7 cellular contexts compared by ENCODE assay signal in the genomic region with DNA sequence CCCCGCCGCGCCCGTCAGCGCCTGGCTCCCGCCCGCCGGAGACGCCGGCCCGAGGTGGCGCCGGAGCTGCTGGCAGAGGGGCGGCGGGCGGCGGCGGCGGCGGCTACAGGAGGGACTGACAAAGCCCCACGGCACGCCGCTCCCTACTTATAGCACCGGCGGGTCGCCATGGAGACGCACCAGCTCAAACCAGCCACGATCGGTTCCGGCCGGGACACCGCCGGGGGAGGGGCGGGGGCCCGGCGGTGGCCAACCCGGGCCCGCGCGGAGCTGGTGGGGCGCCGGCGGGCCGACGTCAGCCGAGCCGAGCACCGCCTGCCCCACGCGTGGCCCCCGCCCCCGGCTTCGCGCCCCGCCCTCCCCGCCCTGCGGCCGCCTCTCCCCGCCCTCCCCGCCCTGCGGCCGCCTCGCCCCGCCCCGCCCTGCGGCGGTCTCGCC. TPM values are rescaled to one million over a fixed set of nuclear protein-coding genes. Genes with fewer than 3 reads are reported as not detected.
DNase-seq lines count a peak whose midpoint lies in the region; ATAC-seq, FAIRE-seq and TF ChIP-seq lines count a peak whose summit lies in the region.

TSS of gene ODC1 (minus strand) at position 120 of the 438 bp plus-strand sequence. CDS start 3,295 bp downstream, outside the sequence.

- H3K27me3 Mint-ChIP-seq in astrocyte (ENCODE audit: low read depth, unreplicated experiment), result peaks cover 6% of the 10 kb centered on the region

- H3K36me3 ChIP-seq in astrocyte (ENCODE audit: insufficient read depth, low read length) (peaks cover 16% of the 10 kb centered on the region), hepatocyte (replicated peaks; ENCODE audit: insufficient read depth, low read depth) (no peaks in the 10 kb centered on the region), sigmoid colon (peaks cover 0 to 20% (median 9%) of the 10 kb centered on the region in 4 donors)

- peak within 1 kb of the TSS; percentile 87 for H3K27ac Mint-ChIP-seq in astrocyte (ENCODE audit: unreplicated experiment)

- H3K9me3 Mint-ChIP-seq in astrocyte (ENCODE audit: unreplicated experiment), result no peaks in the 10 kb centered on the region

- H2AFZ ChIP-seq in astrocyte (ENCODE audit: low read depth, low read length) (peak within 1 kb of the TSS; percentile 96), hepatocyte (peak within 1 kb of the TSS; percentile 90)

- H3K4me1 ChIP-seq in astrocyte (ENCODE audit: insufficient read depth, low read length) (peaks cover 23% of the 10 kb centered on the region), hepatocyte (ENCODE audit: insufficient read depth) (peaks cover 11% of the 10 kb centered on the region), sigmoid colon (peaks cover 0 to 54% (median 35%) of the 10 kb centered on the region in 4 donors)

- peak; percentile 79 for ATAC-seq in GM18511 (IDR thresholded peaks at IDR 0.05; ENCODE audit: unreplicated experiment)
- peak; percentile 62 for ATAC-seq in HG03025 (IDR thresholded peaks at IDR 0.05; ENCODE audit: low FRiP score, unreplicated experiment)

- H3K4me2 ChIP-seq in astrocyte (ENCODE audit: low read length) (peak within 1 kb of the TSS; percentile 96), hepatocyte (peak within 1 kb of the TSS; percentile 99)

- H3K4me1 Mint-ChIP-seq in astrocyte (ENCODE audit: low read depth, unreplicated experiment), result peaks cover 2% of the 10 kb centered on the region

- H3K4me3 ChIP-seq in astrocyte (ENCODE audit: insufficient read depth, low read depth, low read length), result peak within 1 kb of the TSS; percentile 84
- H3K4me3 ChIP-seq in hepatocyte, result peak within 1 kb of the TSS; percentile 72
- peak within 1 kb of the TSS; percentile 61 to 71 (median 68) for H3K4me3 ChIP-seq in sigmoid colon

- peaks cover 50% of the 10 kb centered on the region for H3K79me2 ChIP-seq in astrocyte (ENCODE audit: insufficient read depth, low read length)
- peaks cover 35% of the 10 kb centered on the region for H3K79me2 ChIP-seq in hepatocyte

- no peak for TF ChIP-seq POLR2A in sigmoid colon (IDR thresholded peaks at IDR 0.05)

- FAIRE-seq in astrocyte (lab: Jason Lieb, UNC), result no peak

- intact Hi-C loops in sigmoid colon (cut with DNase I), result loop anchor here (5.0 kb wide), 5 partner anchors 41 to 471 kb away; partner anchors contain the start of genes HPCAL1 and PDIA6

- H3K27me3 ChIP-seq in astrocyte (ENCODE audit: insufficient read depth, low read length) (no peaks in the 10 kb centered on the region), hepatocyte (no peaks in the 10 kb centered on the region), sigmoid colon (no peaks in the 10 kb centered on the region)

- H3K4me3 Mint-ChIP-seq in astrocyte (ENCODE audit: unreplicated experiment), result peak within 1 kb of the TSS; percentile 91

- no peaks in the 10 kb centered on the region for H3K9me3 ChIP-seq in astrocyte (ENCODE audit: insufficient read depth, low read depth, low read length)
- no peaks in the 10 kb centered on the region for H3K9me3 ChIP-seq in hepatocyte (ENCODE audit: low read depth)
- no peaks in the 10 kb centered on the region for H3K9me3 ChIP-seq in sigmoid colon

- no peak for TF ChIP-seq CTCF in astrocyte (IDR thresholded peaks at IDR 0.05; ENCODE audit: insufficient read depth, low read depth, low read length)
- TF ChIP-seq CTCF in hepatocyte (IDR thresholded peaks at IDR 0.05; ENCODE audit: poor library complexity), result no peak
- TF ChIP-seq CTCF in sigmoid colon (IDR thresholded peaks at IDR 0.05), result no peak

- H3K9me2 ChIP-seq in hepatocyte (replicated peaks; ENCODE audit: insufficient read depth), result no peaks in the 10 kb centered on the region

- peaks cover 43% of the 10 kb centered on the region for H4K20me1 ChIP-seq in astrocyte (ENCODE audit: insufficient read depth, low read length)
- H4K20me1 ChIP-seq in hepatocyte (ENCODE audit: insufficient read depth, poor library complexity, severe bottlenecking), result peaks cover 37% of the 10 kb centered on the region

- DNase-seq in NCI-H2029 treated with DMSO at 0.1 percent for 48 hours (lab: John Stamatoyannopoulos, UW), result peak; percentile 48
- DNase-seq in T-helper 22 cell (ENCODE audit: low read depth), result peak; percentile 97
- peak; percentile 70 for DNase-seq in astrocyte (ENCODE audit: low read depth)
- DNase-seq in hepatocyte (ENCODE audit: low spot score), result peak; percentile 98
- DNase-seq in sigmoid colon, result peak; percentile 97

- peak within 1 kb of the TSS; percentile 88 for H3K9ac ChIP-seq in astrocyte (ENCODE audit: low read length)

- peaks cover 5% of the 10 kb centered on the region for H3K36me3 Mint-ChIP-seq in astrocyte (ENCODE audit: low read depth, unreplicated experiment)

- H3K27ac ChIP-seq in astrocyte (ENCODE audit: low read depth, low read length) (peak within 1 kb of the TSS; percentile 77), hepatocyte (peak within 1 kb of the TSS; percentile 100), sigmoid colon (peak within 1 kb of the TSS; percentile 90 to 97 (median 96))

- WGBS in hepatocyte (ENCODE audit: low lambda C conversion rate, missing lambda C conversion rate), result 0% methylated on average over 11 of the region's 68 CpGs
- WGBS in sigmoid colon, 2 donors, result 1% methylated on average over 68 of the region's 68 CpGs

- TF ChIP-seq EP300 in sigmoid colon (IDR thresholded peaks at IDR 0.05), result peak in 1 of 4 donors; percentile 66

RNA-seq across cellular contexts. Expression of gene ODC1, which starts in this region (rescaled TPM):
- total RNA-seq in astrocyte (85.3 and 119 TPM in 2 replicates), hepatocyte (140 and 165 TPM in 2 replicates), sigmoid colon (10 to 100 TPM; 44.6 to 84.4 (median 53.7) TPM)
- polyA plus RNA-seq in hepatocyte (92.0 and 92.8 TPM in 2 replicates), sigmoid colon (10 to 100 TPM; 34.8 to 88.2 (median 54.3) TPM)

Comparison
In these comparisons a context has a peak if more than half of its experiments do, and no peak if none do; other contexts are left out.
1. Peak in every context shown above with its lines: DNase-seq, ATAC-seq, H3K4me3 ChIP-seq and H3K27ac ChIP-seq.
2. DNase-seq: peak in every context shown above with its lines; median percentile 98 in hepatocyte; 97 in T-helper 22 cell; 97 in sigmoid colon; 70 in astrocyte; 48 in NCI-H2029 treated with DMSO at 0.1 percent for 48 hours.